8 cellular contexts compared by ENCODE assay signal in genomic region chr3:179071161-179071568, GRCh38. TPM values are rescaled to one million over a fixed set of nuclear protein-coding genes. Genes with fewer than 3 reads are reported as not detected.
DNase-seq lines count a peak whose midpoint lies in the region; ATAC-seq and TF ChIP-seq lines count a peak whose summit lies in the region.

No MANE protein-coding gene starts in this region.

- intact Hi-C loops in CD4-positive, alpha-beta T cell (cut with DNase I, micrococcal nuclease), result loop anchor here (2.0 to 5.0 kb wide), 4 partner anchors 34 to 248 kb away; no protein-coding TSS in a partner anchor

- H3K27ac ChIP-seq in CD4-positive, alpha-beta T cell (ENCODE audit: low read depth, low read length), result peak overlapping the region; percentile 92

- peaks cover 34% of the 10 kb centered on the region for H3K36me3 Mint-ChIP-seq in CD4-positive, alpha-beta T cell (ENCODE audit: low read depth)
- peaks cover 32% of the 10 kb centered on the region for H3K36me3 Mint-ChIP-seq in brain

- H3K4me1 Mint-ChIP-seq in CD4-positive, alpha-beta T cell (ENCODE audit: low read depth), result peaks cover 75% of the 10 kb centered on the region
- H3K4me1 Mint-ChIP-seq in brain, result peaks cover 52% of the 10 kb centered on the region

- peak overlapping the region; percentile 99 for H3K4me3 Mint-ChIP-seq in CD4-positive, alpha-beta T cell
- peak overlapping the region; percentile 91 to 100 (median 96) for H3K4me3 Mint-ChIP-seq in brain

- H3K9me3 Mint-ChIP-seq in CD4-positive, alpha-beta T cell, result no peaks in the 10 kb centered on the region
- H3K9me3 Mint-ChIP-seq in brain, result no peaks in the 10 kb centered on the region

- POLR2A ChIA-PET in CD4-positive, alpha-beta T cell (lab: Charles Lee), result interaction anchor here (0.6 to 4.5 kb wide), 19 partner anchors 9 to 692 kb away, joined by 3 to 40 read pairs (median 6); partner anchors contain the start of genes ACTL6A, MRPL47, NDUFB5 and PIK3CA

- H3K27ac Mint-ChIP-seq in CD4-positive, alpha-beta T cell, result peak overlapping the region; percentile 86
- H3K27ac Mint-ChIP-seq in brain, result peak overlapping the region; percentile 87 to 97 (median 96)

- H3K27me3 Mint-ChIP-seq in CD4-positive, alpha-beta T cell, result no peaks in the 10 kb centered on the region
- peaks cover 3% of the 10 kb centered on the region for H3K27me3 Mint-ChIP-seq in brain

- DNase-seq in CD4-positive, alpha-beta T cell, result peak; percentile 1 to 52 (median 31)
- DNase-seq in T-helper 2 cell (peak; percentile 33 to 71 (median 53)), left kidney (ENCODE audit: low read depth, low spot score) (peak; percentile 75), NCI-H128 (lab: John Stamatoyannopoulos, UW; ENCODE audit: unreplicated experiment) (no peak)
- DNase-seq in stimulated activated CD4-positive, alpha-beta T cell treated with anti-CD3 and anti-CD28 coated beads, Interleukin-4, amount 100 ng/mL, for 4 hours, result peak; percentile 51 to 75

- TF ChIP-seq CTCF in CD4-positive, alpha-beta T cell (IDR thresholded peaks at IDR 0.05), result no peak
- no peak for TF ChIP-seq CTCF in brain (conservative IDR thresholded peaks at IDR 0.05)

- CTCF ChIA-PET in CD4-positive, alpha-beta T cell (lab: Charles Lee), result interaction anchor here (1.4 to 2.1 kb wide), 3 partner anchors 55 to 250 kb away, joined by 3 to 6 read pairs (median 4); no protein-coding TSS in a partner anchor

- H3K27me3 ChIP-seq in CD4-positive, alpha-beta T cell (ENCODE audit: control insufficient read depth, insufficient read depth, low read length), result no peaks in the 10 kb centered on the region

- peak; percentile 66 for ATAC-seq in CD4-positive, alpha-beta T cell (ENCODE audit: poor library complexity)
- ATAC-seq in GM19468 (IDR thresholded peaks at IDR 0.05; ENCODE audit: extremely low read depth, unreplicated experiment) (peak; percentile 16), HG03571 (IDR thresholded peaks at IDR 0.05; ENCODE audit: unreplicated experiment) (peak; percentile 39)

- H3K9me3 ChIP-seq in CD4-positive, alpha-beta T cell (ENCODE audit: control insufficient read depth, low read length), result no peaks in the 10 kb centered on the region

RNA-seq across cellular contexts. Expression of gene ZMAT3, which starts 0.4 kb away (rescaled TPM):
- total RNA-seq in CD4-positive, alpha-beta T cell, result 10 to 100 TPM; 10.2 to 13.0 TPM
- 5.3 TPM for polyA plus RNA-seq in brain (ENCODE audit: insufficient read depth, low read depth, low replicate concordance)

Comparison
In these comparisons a context has a peak if more than half of its experiments do, and no peak if none do; other contexts are left out.
1. ATAC-seq: peak in every context shown above with its lines; median percentile 66 in CD4-positive, alpha-beta T cell; 39 in HG03571; 16 in GM19468.